In the genomic region with DNA sequence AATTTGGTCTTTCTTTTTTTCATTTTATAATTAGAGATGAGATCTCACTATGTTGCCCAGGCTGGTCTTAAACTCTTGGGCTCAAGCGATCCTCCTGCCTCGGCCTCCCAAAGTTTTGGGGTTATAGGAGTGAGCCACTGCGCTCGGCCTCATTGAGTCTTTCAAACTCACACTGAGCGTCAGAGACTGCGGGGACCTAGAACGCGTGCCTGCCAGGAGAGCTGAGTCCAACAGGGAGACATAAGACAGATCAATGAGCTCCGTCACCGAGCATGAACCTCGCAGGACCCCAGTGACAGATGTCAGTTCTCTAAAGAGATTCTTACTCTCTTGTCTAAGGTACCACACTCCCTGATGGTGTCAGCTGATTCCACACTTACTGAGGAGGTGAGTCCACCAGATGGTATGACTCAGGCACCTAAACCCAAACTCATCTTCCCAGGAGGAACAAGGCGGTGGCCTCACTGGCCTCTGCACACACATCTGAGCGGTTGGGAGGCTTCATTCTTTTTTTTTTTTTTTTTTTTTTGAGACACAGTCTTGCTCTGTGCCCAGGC, we compare ENCODE assay signal across 13 cellular contexts. TPM values are rescaled to one million over a fixed set of nuclear protein-coding genes. Genes with fewer than 3 reads are reported as not detected.
A peak's percentile ranks its signal among the peaks of the same experiment; 100 is the strongest.
DNase-seq lines count a peak whose midpoint lies in the region; ATAC-seq and TF ChIP-seq lines count a peak whose summit lies in the region.
"Had no signal": no experiment of that assay in that cellular context is flagged by ENCODE, and none has a peak within 500 bp of the region (broad histone marks: within the 10 kb centered on the region; RNA-seq: fewer than 3 reads in every experiment).

No MANE protein-coding gene starts in this region.

- CTCF ChIA-PET in CD8-positive, alpha-beta T cell (lab: Charles Lee), result interaction anchor here (0.7 to 14.1 kb wide), 7 partner anchors 13 to 69 kb away, joined by 3 to 163 read pairs (median 49); a partner anchor contains a TSS
- CTCF ChIA-PET in naive thymus-derived CD4-positive, alpha-beta T cell (lab: Charles Lee), result interaction anchor here (0.7 kb wide), 1 partner anchor 14 kb away, joined by 5 read pairs; no protein-coding TSS in a partner anchor

- no peaks in the 10 kb centered on the region for H3K27me3 Mint-ChIP-seq in CD8-positive, alpha-beta T cell (ENCODE audit: low read depth)
- no peaks in the 10 kb centered on the region for H3K27me3 Mint-ChIP-seq in activated naive CD8-positive, alpha-beta T cell treated with anti-CD3 and anti-CD28 coated beads for 36 hours
- no peaks in the 10 kb centered on the region for H3K27me3 Mint-ChIP-seq in naive thymus-derived CD4-positive, alpha-beta T cell

- H3K9me3 ChIP-seq in CD8-positive, alpha-beta T cell (ENCODE audit: low read length), result no peaks in the 10 kb centered on the region
- no peaks in the 10 kb centered on the region for H3K9me3 ChIP-seq in naive thymus-derived CD4-positive, alpha-beta T cell (ENCODE audit: control insufficient read depth in 2 of 3, low read length in 3 of 3)
- H3K9me3 ChIP-seq in sigmoid colon, result no peaks in the 10 kb centered on the region
- H3K9me3 ChIP-seq: heart left ventricle had no signal

- H3K9ac ChIP-seq in mesendoderm (ENCODE audit: low read length), result no peak overlapping the region
- H3K9ac ChIP-seq: parathyroid adenoma had no signal

- H4K8ac ChIP-seq in mesendoderm (ENCODE audit: low read depth, low read length), result no peak overlapping the region

- no CpG with 5 or more reads among the region's 13 CpGs for WGBS in mesendoderm (ENCODE audit: extremely low coverage, insufficient coverage, low lambda C conversion rate)
- WGBS in sigmoid colon, 2 donors, result 97% methylated on average over 13 of the region's 13 CpGs

- H3K4me1 ChIP-seq in CD8-positive, alpha-beta T cell (ENCODE audit: insufficient read depth, low read length), result peaks cover 79% of the 10 kb centered on the region
- peaks cover 43 to 51% of the 10 kb centered on the region in 2 donors for H3K4me1 ChIP-seq in naive thymus-derived CD4-positive, alpha-beta T cell (ENCODE audit: control insufficient read depth in 2 of 2, insufficient read depth in 2 of 2, low read length in 2 of 2)
- no peaks in the 10 kb centered on the region for H3K4me1 ChIP-seq in mesendoderm (ENCODE audit: control insufficient read depth, low read depth, low read length)
- no peaks in the 10 kb centered on the region for H3K4me1 ChIP-seq in sigmoid colon

- no peak overlapping the region for H3K18ac ChIP-seq in mesendoderm (ENCODE audit: low read length)

- no peak overlapping the region for H3K27ac ChIP-seq in CD8-positive, alpha-beta T cell (ENCODE audit: low read depth, low read length)
- peak overlapping the region; percentile 32 for H3K27ac ChIP-seq in naive thymus-derived CD4-positive, alpha-beta T cell (ENCODE audit: low read depth, low read length)
- H3K27ac ChIP-seq in mesendoderm (ENCODE audit: low read depth, low read length) (no peak overlapping the region), sigmoid colon (no peak overlapping the region)
- H3K27ac ChIP-seq: heart left ventricle, parathyroid adenoma had no signal

- H3K4me1 Mint-ChIP-seq in CD8-positive, alpha-beta T cell (ENCODE audit: low read depth), result peaks cover 85% of the 10 kb centered on the region
- peaks cover 74% of the 10 kb centered on the region for H3K4me1 Mint-ChIP-seq in activated naive CD8-positive, alpha-beta T cell treated with anti-CD3 and anti-CD28 coated beads for 36 hours
- peaks cover 68 to 96% (median 83%) of the 10 kb centered on the region in 7 donors for H3K4me1 Mint-ChIP-seq in naive thymus-derived CD4-positive, alpha-beta T cell

- intact Hi-C loops in CD8-positive, alpha-beta T cell (cut with DNase I, micrococcal nuclease), result loop anchor here in 1 of 2 experiments (5.0 kb wide), 1 partner anchor 39 kb away; no protein-coding TSS in a partner anchor
- intact Hi-C loops in naive thymus-derived CD4-positive, alpha-beta T cell (cut with micrococcal nuclease), result no loop called here
- intact Hi-C loops in sigmoid colon (cut with DNase I), result no loop called here

- H3K27me3 ChIP-seq in CD8-positive, alpha-beta T cell (ENCODE audit: insufficient read depth, low read length), result no peaks in the 10 kb centered on the region
- H3K27me3 ChIP-seq in naive thymus-derived CD4-positive, alpha-beta T cell (ENCODE audit: control insufficient read depth in 2 of 2, insufficient read depth in 2 of 2, low read length in 2 of 2), result no peaks in the 10 kb centered on the region
- H3K27me3 ChIP-seq in mesendoderm (ENCODE audit: insufficient read depth, low read length, poor library complexity), result no peaks in the 10 kb centered on the region
- no peaks in the 10 kb centered on the region for H3K27me3 ChIP-seq in sigmoid colon

- no peak for TF ChIP-seq EP300 in sigmoid colon (IDR thresholded peaks at IDR 0.05)

- H3K23ac ChIP-seq in mesendoderm (ENCODE audit: low read length), result no peak overlapping the region

- peaks cover 26% of the 10 kb centered on the region for H3K36me3 ChIP-seq in CD8-positive, alpha-beta T cell (ENCODE audit: insufficient read depth, low read length)
- H3K36me3 ChIP-seq in naive thymus-derived CD4-positive, alpha-beta T cell (ENCODE audit: control insufficient read depth in 2 of 3, insufficient read depth in 3 of 3, low read length in 3 of 3), result peaks cover 0 to 44% (median 17%) of the 10 kb centered on the region in 3 experiments
- H3K36me3 ChIP-seq in mesendoderm (ENCODE audit: control insufficient read depth, insufficient read depth, low read length) (no peaks in the 10 kb centered on the region), sigmoid colon (no peaks in the 10 kb centered on the region)

- H3K4me3 ChIP-seq in CD8-positive, alpha-beta T cell (ENCODE audit: low read depth, low read length), result no peak overlapping the region
- no peak overlapping the region for H3K4me3 ChIP-seq in naive thymus-derived CD4-positive, alpha-beta T cell (ENCODE audit: low read length)
- H3K4me3 ChIP-seq in mesendoderm (ENCODE audit: low read length) (no peak overlapping the region), sigmoid colon (no peak overlapping the region)
- H3K4me3 ChIP-seq: heart left ventricle had no signal

- H3K79me1 ChIP-seq in mesendoderm (ENCODE audit: low read length), result peaks cover 14% of the 10 kb centered on the region

- no peak for ATAC-seq in CD8-positive, alpha-beta T cell
- ATAC-seq in naive thymus-derived CD4-positive, alpha-beta T cell, result no peak
- ATAC-seq: activated T-cell treated with anti-CD3 and anti-CD28 coated beads, Interleukin-2, amount 50 U/mL, for 4 hours; heart left ventricle had no signal

- no peak overlapping the region for H2AK5ac ChIP-seq in mesendoderm (ENCODE audit: low read length)

- H3K4me3 Mint-ChIP-seq in CD8-positive, alpha-beta T cell, result no peak overlapping the region
- H3K4me3 Mint-ChIP-seq in activated naive CD8-positive, alpha-beta T cell treated with anti-CD3 and anti-CD28 coated beads for 36 hours, result no peak overlapping the region
- peak overlapping the region in 1 of 10 donors; percentile 38 for H3K4me3 Mint-ChIP-seq in naive thymus-derived CD4-positive, alpha-beta T cell
- H3K4me3 Mint-ChIP-seq: activated T-cell treated with anti-CD3 and anti-CD28 coated beads, Interleukin-2, amount 50 U/mL, for 4 hours had no signal

- H2BK5ac ChIP-seq in mesendoderm (ENCODE audit: low read length), result no peak overlapping the region

- no peak for TF ChIP-seq CTCF in CD8-positive, alpha-beta T cell (IDR thresholded peaks at IDR 0.05)
- TF ChIP-seq CTCF in sigmoid colon (IDR thresholded peaks at IDR 0.05), result no peak

- no peak for TF ChIP-seq POLR2A in sigmoid colon (IDR thresholded peaks at IDR 0.05)

- no peak overlapping the region for H2BK120ac ChIP-seq in mesendoderm (ENCODE audit: low read depth, low read length)

- no peak overlapping the region for H3K4ac ChIP-seq in mesendoderm (ENCODE audit: low read depth, low read length)

- no peak overlapping the region for H3K4me2 ChIP-seq in mesendoderm (ENCODE audit: low read length)

- POLR2A ChIA-PET in CD8-positive, alpha-beta T cell (lab: Charles Lee), result interaction anchor here (1.3 to 1.6 kb wide), 6 partner anchors 14 to 59 kb away, joined by 3 to 4 read pairs (median 4); a partner anchor contains a TSS
- POLR2A ChIA-PET in naive thymus-derived CD4-positive, alpha-beta T cell (lab: Charles Lee), result interaction anchor here (1.1 to 1.6 kb wide), 5 partner anchors 10 to 55 kb away, joined by 3 to 7 read pairs (median 4); no protein-coding TSS in a partner anchor

- peaks cover 63% of the 10 kb centered on the region for H3K36me3 Mint-ChIP-seq in CD8-positive, alpha-beta T cell
- peaks cover 30% of the 10 kb centered on the region for H3K36me3 Mint-ChIP-seq in activated naive CD8-positive, alpha-beta T cell treated with anti-CD3 and anti-CD28 coated beads for 36 hours
- peaks cover 0 to 19% (median 8%) of the 10 kb centered on the region in 5 donors for H3K36me3 Mint-ChIP-seq in naive thymus-derived CD4-positive, alpha-beta T cell

- no peak for DNase-seq in CD8-positive, alpha-beta T cell
- DNase-seq in NCI-H524 (lab: John Stamatoyannopoulos, UW) (peak; percentile 92 to 98), mesendoderm (no peak), UCSD-AML1 (lab: John Stamatoyannopoulos, UW; ENCODE audit: unreplicated experiment) (no peak), sigmoid colon (no peak)
- DNase-seq in activated naive CD8-positive, alpha-beta T cell treated with anti-CD3 and anti-CD28 coated beads for 36 hours, result no peak
- DNase-seq in naive thymus-derived CD4-positive, alpha-beta T cell, result no peak
- DNase-seq: activated T-cell treated with anti-CD3 and anti-CD28 coated beads, Interleukin-2, amount 50 U/mL, for 4 hours; central memory CD4-positive, alpha-beta T cell; heart left ventricle; RPMI8226; stimulated activated CD4-positive, alpha-beta T cell treated with anti-CD3 and anti-CD28 coated beads, Interleukin-4, amount 100 ng/mL, for 4 hours had no signal

- H4K5ac ChIP-seq in mesendoderm (ENCODE audit: low read length), result no peak overlapping the region

- peak overlapping the region; percentile 84 for H3K27ac Mint-ChIP-seq in CD8-positive, alpha-beta T cell
- peak overlapping the region; percentile 16 for H3K27ac Mint-ChIP-seq in activated naive CD8-positive, alpha-beta T cell treated with anti-CD3 and anti-CD28 coated beads for 36 hours
- peak overlapping the region in 7 of 9 donors; percentile 72 to 90 (median 77) for H3K27ac Mint-ChIP-seq in naive thymus-derived CD4-positive, alpha-beta T cell

- H3K56ac ChIP-seq in mesendoderm (ENCODE audit: low read length), result no peak overlapping the region

- H3K9me3 Mint-ChIP-seq in CD8-positive, alpha-beta T cell, result no peaks in the 10 kb centered on the region
- no peaks in the 10 kb centered on the region for H3K9me3 Mint-ChIP-seq in activated naive CD8-positive, alpha-beta T cell treated with anti-CD3 and anti-CD28 coated beads for 36 hours
- no peaks in the 10 kb centered on the region for H3K9me3 Mint-ChIP-seq in naive thymus-derived CD4-positive, alpha-beta T cell
- H3K9me3 Mint-ChIP-seq: activated T-cell treated with anti-CD3 and anti-CD28 coated beads, Interleukin-2, amount 50 U/mL, for 4 hours had no signal

- peaks cover 10% of the 10 kb centered on the region for H3K79me2 ChIP-seq in mesendoderm (ENCODE audit: control insufficient read depth, insufficient read depth, low read length)

- no peak overlapping the region for H2BK15ac ChIP-seq in mesendoderm (replicated peaks; ENCODE audit: low read depth)

RNA-seq across cellular contexts. Expression of a gene that starts 58.9 kb away (rescaled TPM):
- 100 to 1,000 TPM; 266 to 273 TPM for total RNA-seq in CD8-positive, alpha-beta T cell
- 10 to 100 TPM; 55.1 to 56.7 TPM for total RNA-seq in activated naive CD8-positive, alpha-beta T cell treated with anti-CD3 and anti-CD28 coated beads for 36 hours
- 100 to 1,000 TPM; 189 to 324 (median 277) TPM for total RNA-seq in naive thymus-derived CD4-positive, alpha-beta T cell
- polyA plus RNA-seq in naive thymus-derived CD4-positive, alpha-beta T cell, result 10 to 100 TPM; 23.6 to 44.9 TPM
- 19.8 TPM for polyA plus RNA-seq in mesendoderm (2013, experiment 1 of 2)
- polyA plus RNA-seq in mesendoderm (2013, experiment 2 of 2), result 20.9 TPM
- 1 to 10 TPM in 3 of 4 donors, under 1 TPM in 1; 0.95 to 3.9 (median 1.4) TPM for total RNA-seq in sigmoid colon
- 10 to 100 TPM; 14.4 to 45.7 (median 21.0) TPM for polyA plus RNA-seq in sigmoid colon

Comparison
In these comparisons a context has a peak if more than half of its experiments do, and no peak if none do; other contexts are left out.
1. DNase-seq: peak in NCI-H524 (2 of 2); none in CD8-positive, alpha-beta T cell (0 of 7), activated naive CD8-positive, alpha-beta T cell treated with anti-CD3 and anti-CD28 coated beads for 36 hours (single experiment), naive thymus-derived CD4-positive, alpha-beta T cell (0 of 9), mesendoderm (single experiment), UCSD-AML1 (single experiment) and sigmoid colon (single experiment).
2. H3K27ac Mint-ChIP-seq: peak in every context shown above with its lines; median percentile 84 in CD8-positive, alpha-beta T cell; 77 in naive thymus-derived CD4-positive, alpha-beta T cell; 16 in activated naive CD8-positive, alpha-beta T cell treated with anti-CD3 and anti-CD28 coated beads for 36 hours.
3. RNA of a gene that starts 58.9 kb away (total RNA-seq): 189 to 324 TPM in naive thymus-derived CD4-positive, alpha-beta T cell, 266 to 273 TPM in CD8-positive, alpha-beta T cell and 55.1 to 56.7 TPM in activated naive CD8-positive, alpha-beta T cell treated with anti-CD3 and anti-CD28 coated beads for 36 hours; 0.95 to 3.9 TPM in sigmoid colon; every median in the first group is over 10 times any median in the second.